In the genomic region with DNA sequence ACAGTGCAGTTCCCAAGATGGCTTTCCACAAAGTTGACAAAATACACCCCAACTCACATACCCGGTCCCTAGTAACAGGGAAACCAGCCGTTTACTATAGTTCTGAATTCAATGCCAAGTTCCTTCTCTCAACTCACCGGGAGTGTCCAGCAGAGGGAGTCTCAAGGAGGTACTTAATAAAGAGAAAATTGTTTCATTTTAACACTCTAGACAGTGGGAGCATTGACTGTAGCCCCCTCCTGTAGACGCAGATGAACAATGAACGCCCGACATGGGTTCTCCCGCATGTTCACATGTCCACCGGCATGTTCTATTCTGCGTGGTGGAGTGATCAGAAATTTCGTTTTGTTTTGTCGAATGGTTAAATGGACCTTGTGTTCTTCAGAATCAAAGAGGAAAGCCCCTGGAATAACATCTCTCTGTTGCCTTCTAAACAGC, we compare ENCODE assay signal across 8 cellular contexts. TPM values are rescaled to one million over a fixed set of nuclear protein-coding genes. Genes with fewer than 3 reads are reported as not detected.
DNase-seq lines count a peak whose midpoint lies in the region; ATAC-seq and TF ChIP-seq lines count a peak whose summit lies in the region.

No MANE protein-coding gene starts in this region.

- peaks cover 14% of the 10 kb centered on the region for H3K36me3 Mint-ChIP-seq in nephron progenitor cell (ENCODE audit: low read depth)

- in situ Hi-C loops in Panc1 (cut with HindIII; ENCODE audit: low pct_unique_long_range_greater_than_20kb, low sequenced_read_pairs) = no loop called here

- H3K27ac ChIP-seq in Panc1 (ENCODE audit: low read length) = peak overlapping the region; percentile 95
- peak overlapping the region; percentile 96 to 99 for H3K27ac ChIP-seq in tibial artery

- no peaks in the 10 kb centered on the region for H3K9me3 Mint-ChIP-seq in nephron progenitor cell

- peaks cover 12% of the 10 kb centered on the region for H3K27me3 Mint-ChIP-seq in nephron progenitor cell (ENCODE audit: low read depth, poor library complexity)

- H3K27me3 ChIP-seq in Panc1 (ENCODE audit: control insufficient read depth, insufficient read depth, low read length) (no peaks in the 10 kb centered on the region; the same call in 1 of the 2 replicates), tibial artery (no peaks in the 10 kb centered on the region)

- TF ChIP-seq CTCF in Panc1 (IDR thresholded peaks at IDR 0.05) (peak; percentile 87), fibroblast of villous mesenchyme (IDR thresholded peaks at IDR 0.05; ENCODE audit: insufficient read depth, low read depth, low read length) (peak; percentile 72), nephron progenitor cell (IDR thresholded peaks at IDR 0.05) (peak; percentile 54), tibial artery (IDR thresholded peaks at IDR 0.05) (peak; percentile 64 to 65)

- H3K4me3 ChIP-seq in Panc1 (ENCODE audit: low read depth in 2 of 2, low read length in 2 of 2) = peak overlapping the region; percentile 93 to 95
- peak overlapping the region; percentile 89 for H3K4me3 ChIP-seq in fibroblast of villous mesenchyme (ENCODE audit: low read depth, low read length)
- H3K4me3 ChIP-seq in tibial artery = peak overlapping the region; percentile 68 to 83

- H3K9me3 ChIP-seq in Panc1 (ENCODE audit: control insufficient read depth, insufficient read depth, low read depth, low read length) (no peaks in the 10 kb centered on the region), tibial artery (no peaks in the 10 kb centered on the region)

- no peaks in the 10 kb centered on the region; the same call in 1 of the 2 replicates for H3K36me3 ChIP-seq in Panc1 (ENCODE audit: control insufficient read depth, insufficient read depth, low read length)
- H3K36me3 ChIP-seq in tibial artery = no peaks in the 10 kb centered on the region

- POLR2A ChIA-PET in Panc1 (lab: Charles Lee) = no interaction called here

- H3K4me1 ChIP-seq in Panc1 (ENCODE audit: control insufficient read depth, insufficient read depth, low read length) (peaks cover 28% of the 10 kb centered on the region), tibial artery (peaks cover 0 to 61% (median 27%) of the 10 kb centered on the region in 4 donors)

- peak; percentile 64 for ATAC-seq in Panc1

- H3K4me1 Mint-ChIP-seq in nephron progenitor cell = peaks cover 64% of the 10 kb centered on the region

- peak; percentile 22 for DNase-seq in NK-92 treated with Interleukin-12 subunit alpha and Interleukin-12 subunit beta, amount 100 ng/mL, for 24 hours (lab: John Stamatoyannopoulos, UW)
- DNase-seq in NK-92 (lab: John Stamatoyannopoulos, UW; ENCODE audit: unreplicated experiment) (no peak), HuH-7.5 (ENCODE audit: low spot score) (peak; percentile 72), Panc1 (ENCODE audit: low read depth, low spot score) (peak; percentile 75), fibroblast of villous mesenchyme (ENCODE audit: low read depth) (peak; percentile 88), nephron progenitor cell (peak; percentile 59), tibial artery (peak; percentile 82 to 85)
- peak; percentile 36 for DNase-seq in activated effector memory CD4-positive, alpha-beta T cell treated with Interleukin-2 at 50 U/mL for 16 hours

- no TSS peak for BruUV-seq in Panc1 (replicated peaks; lab: Mats Ljungman, UMichigan)

- intact Hi-C loops in Panc1 (cut with micrococcal nuclease; ENCODE audit: unreplicated experiment) = loop anchor here (1.0 to 2.0 kb wide), 2 partner anchors 129 to 226 kb away; no protein-coding TSS in a partner anchor
- intact Hi-C loops in tibial artery (cut with DNase I; ENCODE audit: low total_unique reads) = loop anchor here (10.0 kb wide), 1 partner anchor 91 kb away; no protein-coding TSS in a partner anchor

- H3K27ac Mint-ChIP-seq in nephron progenitor cell = no peak overlapping the region

- peak overlapping the region; percentile 98 for H3K4me3 Mint-ChIP-seq in nephron progenitor cell

- CTCF ChIA-PET in Panc1 (lab: Charles Lee) = no interaction called here

RNA-seq across cellular contexts. Expression of gene HIPK2, which starts 1.9 kb away (rescaled TPM):
- total RNA-seq in Panc1 (2021; ENCODE audit: unreplicated experiment) (34.1 TPM), fibroblast of villous mesenchyme (7.1 and 7.3 TPM in 2 replicates)
- 13.8 TPM for polyA plus RNA-seq in Panc1 (2012; ENCODE audit: insufficient read length)

RNA-seq across cellular contexts. Expression of gene TBXAS1, which starts 53.2 kb away (rescaled TPM):
- total RNA-seq in Panc1 (2021; ENCODE audit: unreplicated experiment) (4.4 TPM), fibroblast of villous mesenchyme (0.32 TPM in 1 of 2 replicates, not detected in the other)
- polyA plus RNA-seq in Panc1 (2012; ENCODE audit: insufficient read length) = 2.4 TPM
